In genomic region chr20:53579581-53580375, GRCh38 we compare ENCODE assay signal across 8 cellular contexts.
A peak's percentile ranks its signal among the peaks of the same experiment; 100 is the strongest.
DNase-seq lines count a peak whose midpoint lies in the region; TF ChIP-seq lines count a peak whose summit lies in the region.

No MANE protein-coding gene starts in this region.

- peak; percentile 73 for DNase-seq in activated CD8-positive, alpha-beta memory T cell treated with anti-CD3 and anti-CD28 coated beads for 24 hours
- no peak for DNase-seq in activated CD8-positive, alpha-beta memory T cell treated with anti-CD3 and anti-CD28 coated beads, Interleukin-2, amount 50 U/mL, for 48 hours
- DNase-seq in epithelial cell of prostate (ENCODE audit: low read depth, low spot score) (no peak), non-pigmented ciliary epithelial cell (ENCODE audit: low read depth) (peak; percentile 26), iPS-NIHi7 (ENCODE audit: extremely low spot score) (no peak), NCI-H69 (lab: John Stamatoyannopoulos, UW) (no peak), iPS-NIHi11 (ENCODE audit: low spot score) (no peak)

- H3K9me2 ChIP-seq in SU-DHL-6 (replicated peaks; ENCODE audit: insufficient read depth, low read length) = no peaks in the 10 kb centered on the region

- no peaks in the 10 kb centered on the region for H3K27me3 ChIP-seq in SU-DHL-6 (ENCODE audit: low read length)

- H3K27ac ChIP-seq in SU-DHL-6 (ENCODE audit: low read depth, low read length) (peak overlapping the region; percentile 63), epithelial cell of prostate (peak overlapping the region; percentile 94)

- H2AFZ ChIP-seq in SU-DHL-6 (ENCODE audit: low read depth, low read length, severe bottlenecking) = no peak overlapping the region

- H3K79me2 ChIP-seq in SU-DHL-6 (ENCODE audit: insufficient read depth, low read length) = peaks cover 56% of the 10 kb centered on the region

- peak overlapping the region; percentile 33; the same call in 1 of the 2 replicates for H3K9ac ChIP-seq in SU-DHL-6 (ENCODE audit: low read length)

- peak overlapping the region; percentile 20 for H3K4me3 ChIP-seq in SU-DHL-6 (ENCODE audit: insufficient read depth, low read length, poor library complexity, severe bottlenecking)

- H3K4me2 ChIP-seq in SU-DHL-6 (ENCODE audit: low read depth, low read length, poor library complexity, severe bottlenecking) = peak overlapping the region; percentile 58

- no peaks in the 10 kb centered on the region for H4K20me1 ChIP-seq in SU-DHL-6 (ENCODE audit: low read depth, low read length)

- peaks cover 14% of the 10 kb centered on the region for H3K36me3 ChIP-seq in SU-DHL-6 (ENCODE audit: low read length)

- H3K9me3 ChIP-seq in SU-DHL-6 (ENCODE audit: insufficient read depth, low read length) = no peaks in the 10 kb centered on the region

- H3F3A ChIP-seq in SU-DHL-6 (ENCODE audit: insufficient read depth) = peaks cover 15% of the 10 kb centered on the region; the same call in 1 of the 2 replicates

- TF ChIP-seq CTCF in SU-DHL-6 (IDR thresholded peaks at IDR 0.05; ENCODE audit: insufficient read depth, low read length, poor library complexity, severe bottlenecking) = no peak

Comparison
In these comparisons a context has a peak if more than half of its experiments do, and no peak if none do; other contexts are left out.
1. DNase-seq: peak in activated CD8-positive, alpha-beta memory T cell treated with anti-CD3 and anti-CD28 coated beads for 24 hours (single experiment) and non-pigmented ciliary epithelial cell (single experiment); none in activated CD8-positive, alpha-beta memory T cell treated with anti-CD3 and anti-CD28 coated beads, Interleukin-2, amount 50 U/mL, for 48 hours (single experiment), epithelial cell of prostate (single experiment), iPS-NIHi7 (single experiment), NCI-H69 (single experiment) and iPS-NIHi11 (single experiment).